24 cellular contexts compared by ENCODE assay signal in the genomic region with DNA sequence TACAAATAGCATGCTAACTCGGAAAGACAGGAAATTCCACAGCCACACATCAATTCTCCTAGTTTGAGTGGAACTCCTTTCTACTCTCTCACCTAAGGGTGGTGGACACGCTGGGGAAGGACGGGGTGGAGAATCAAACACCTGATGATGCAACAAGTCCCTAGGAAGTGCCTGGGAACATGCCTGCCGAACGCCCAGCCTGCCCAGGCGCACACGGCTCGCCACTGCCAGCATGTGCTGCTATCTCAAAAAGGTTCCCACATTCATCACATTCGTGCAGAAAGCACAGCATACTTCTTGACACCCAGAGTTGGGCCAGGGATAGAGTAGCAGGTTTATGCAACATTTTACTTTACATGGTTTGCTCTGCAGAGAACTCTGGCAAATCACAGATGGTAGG.
A peak's percentile ranks its signal among the peaks of the same experiment; 100 is the strongest.
DNase-seq lines count a peak whose midpoint lies in the region; ATAC-seq, FAIRE-seq and TF ChIP-seq lines count a peak whose summit lies in the region.
"Had no signal": no experiment of that assay in that cellular context is flagged by ENCODE, and none has a peak within 500 bp of the region (broad histone marks: within the 10 kb centered on the region; RNA-seq: fewer than 3 reads in every experiment).

No MANE protein-coding gene starts in this region.

- peaks cover 0 to 8% (median 5%) of the 10 kb centered on the region in 3 donors for H3K4me1 ChIP-seq in pancreas
- no peaks in the 10 kb centered on the region for H3K4me1 ChIP-seq in tibial nerve
- H3K4me1 ChIP-seq in breast epithelium, result no peaks in the 10 kb centered on the region
- H3K4me1 ChIP-seq: heart right ventricle, vagina had no signal

- H3K9me3 ChIP-seq in pancreas (no peaks in the 10 kb centered on the region), tibial nerve (no peaks in the 10 kb centered on the region), breast epithelium (no peaks in the 10 kb centered on the region)
- H3K9me3 ChIP-seq: heart right ventricle, vagina had no signal

- ATAC-seq in GM19395 (IDR thresholded peaks at IDR 0.05; ENCODE audit: unreplicated experiment), result peak; percentile 23
- peak; percentile 7 for ATAC-seq in HG02870 (IDR thresholded peaks at IDR 0.05; ENCODE audit: unreplicated experiment)
- ATAC-seq in pancreas, result peak; percentile 70 to 77 (median 73)
- no peak for ATAC-seq in HG03342 (IDR thresholded peaks at IDR 0.05; ENCODE audit: unreplicated experiment)
- ATAC-seq: heart right ventricle, K562, left cardiac atrium had no signal

- FAIRE-seq in pancreas (lab: Jason Lieb, UNC), result no peak
- FAIRE-seq: D721Med, K562, small intestine had no signal

- H3K4me3 ChIP-seq in pancreas (no peak overlapping the region), tibial nerve (no peak overlapping the region), breast epithelium (no peak overlapping the region)
- H3K4me3 ChIP-seq: heart right ventricle, K562, vagina had no signal

- intact Hi-C loops in pancreas (cut with DNase I) (no loop called here), breast epithelium (cut with DNase I; ENCODE audit: low total_unique reads) (no loop called here)

- TF ChIP-seq POLR2A in tibial nerve (IDR thresholded peaks at IDR 0.05) (no peak), breast epithelium (IDR thresholded peaks at IDR 0.05) (no peak)

- WGBS in pancreas, 2 donors, result 47 to 75% methylated on average over 9 of the region's 9 CpGs
- WGBS in tibial nerve, 2 donors, result 89% methylated on average over 9 of the region's 9 CpGs

- H3K27ac ChIP-seq in epithelial cell of prostate, result peak overlapping the region; percentile 7
- no peak overlapping the region for H3K27ac ChIP-seq in pancreas
- H3K27ac ChIP-seq in tibial nerve, result no peak overlapping the region
- H3K27ac ChIP-seq in breast epithelium, result no peak overlapping the region
- H3K27ac ChIP-seq: heart right ventricle, vagina had no signal

- no peaks in the 10 kb centered on the region for H3K36me3 ChIP-seq in pancreas
- no peaks in the 10 kb centered on the region for H3K36me3 ChIP-seq in tibial nerve
- H3K36me3 ChIP-seq in breast epithelium, result no peaks in the 10 kb centered on the region
- H3K36me3 ChIP-seq: vagina had no signal

- DNase-seq in epithelial cell of prostate (ENCODE audit: low read depth, low spot score), result no peak
- DNase-seq in pancreas, result peak in 3 of 6 donors; percentile 27 to 40 (median 33)
- no peak for DNase-seq in tibial nerve (ENCODE audit: low spot score in 2 of 2)
- DNase-seq in breast epithelium (ENCODE audit: low spot score in 2 of 2), result no peak
- no peak for DNase-seq in DMS153 (lab: John Stamatoyannopoulos, UW)
- DNase-seq: activated B cell treated with CpG ODN at 0.5 μM for 24 hours; activated CD4-positive, alpha-beta T cell treated with anti-CD3 and anti-CD28 coated beads, Interleukin-2, amount 50 U/mL, for 48 hours; activated naive CD8-positive, alpha-beta T cell treated with anti-CD3 and anti-CD28 coated beads, Interleukin-2, amount 10 ng/mL, durations not matched to agents 7 days and 5 days; C1 segment of cervical spinal cord; cerebellar nuclear complex; H7; heart right ventricle; left cardiac atrium; nucleus accumbens; SHP77; small intestine; stimulated activated CD4-positive, alpha-beta T cell treated with anti-CD3 and anti-CD28 coated beads, Interleukin-2, amount 100 ng/mL, for 24 hours; T-helper 9 cell had no signal

- TF ChIP-seq CTCF in pancreas (IDR thresholded peaks at IDR 0.05) (no peak), tibial nerve (IDR thresholded peaks at IDR 0.05) (no peak), breast epithelium (IDR thresholded peaks at IDR 0.05) (no peak)

- H3K27me3 ChIP-seq in pancreas, result no peaks in the 10 kb centered on the region
- H3K27me3 ChIP-seq in tibial nerve, result no peaks in the 10 kb centered on the region
- no peaks in the 10 kb centered on the region for H3K27me3 ChIP-seq in breast epithelium
- H3K27me3 ChIP-seq: heart right ventricle, vagina had no signal

- TF ChIP-seq EP300 in tibial nerve (IDR thresholded peaks at IDR 0.05), result no peak
